Comparison of ENCODE assay signal across 2 cellular contexts in the genomic region with DNA sequence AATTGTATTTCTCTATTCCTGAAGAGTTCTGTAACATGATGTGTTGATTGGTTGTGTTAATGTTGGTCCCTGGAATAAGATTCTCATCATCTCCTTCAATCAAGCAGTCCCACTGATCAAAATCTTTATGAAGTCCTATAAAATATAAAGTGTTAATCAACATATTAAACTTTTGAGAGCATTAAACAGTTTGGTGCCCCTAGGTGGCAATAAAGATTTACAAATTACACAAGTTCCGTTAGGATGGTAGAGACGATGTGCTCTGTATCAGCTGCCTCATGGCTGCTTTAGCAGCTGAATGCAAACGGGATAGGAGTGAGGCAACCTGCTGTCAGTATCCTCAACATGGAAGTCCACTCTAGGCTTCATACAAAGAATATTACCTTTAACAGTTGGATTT.
TF ChIP-seq lines count a peak whose summit lies in the region.

No MANE protein-coding gene starts in this region.

TF ChIP-seq in H1, 55 proteins besides CTCF, POLR2A, EP300 and RAD21:
- TF ChIP-seq NRF1 (IDR thresholded peaks at IDR 0.05; ENCODE audit: low read depth, low read length) (no peak), RXRA (IDR thresholded peaks at IDR 0.05; ENCODE audit: insufficient read depth, low read depth, low read length) (no peak), SP2 (IDR thresholded peaks at IDR 0.05; ENCODE audit: low read length) (no peak), SAP30 (IDR thresholded peaks at IDR 0.05; ENCODE audit: insufficient read depth, insufficient replicate concordance, low read length) (no peak), SIRT6 (IDR thresholded peaks at IDR 0.05; ENCODE audit: low read length) (no peak), YY1 (IDR thresholded peaks at IDR 0.05; ENCODE audit: low read depth, low read length) (0 out of 2 replicates have a peak, but pooled peaks have one; percentile 20)
- TF ChIP-seq, protein P1, sequence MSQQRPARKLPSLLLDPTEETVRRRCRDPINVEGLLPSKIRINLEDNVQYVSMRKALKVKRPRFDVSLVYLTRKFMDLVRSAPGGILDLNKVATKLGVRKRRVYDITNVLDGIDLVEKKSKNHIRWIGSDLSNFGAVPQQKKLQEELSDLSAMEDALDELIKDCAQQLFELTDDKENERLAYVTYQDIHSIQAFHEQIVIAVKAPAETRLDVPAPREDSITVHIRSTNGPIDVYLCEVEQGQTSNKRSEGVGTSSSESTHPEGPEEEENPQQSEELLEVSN (IDR thresholded peaks at IDR 0.05): no peak
TF ChIP-seq in H1: peak in this region for 1.

TF ChIP-seq in GM12891, 5 proteins besides CTCF, POLR2A, EP300 and RAD21:
- no peak for TF ChIP-seq PAX5 (IDR thresholded peaks at IDR 0.05; ENCODE audit: insufficient read depth, low read length, severe bottlenecking)
- no peak for TF ChIP-seq SPI1 (IDR thresholded peaks at IDR 0.05; ENCODE audit: low read depth, low read length)
- no peak for TF ChIP-seq POLR2AphosphoS5 (IDR thresholded peaks at IDR 0.05; ENCODE audit: low read depth, low read length)
- TF ChIP-seq POU2F2 (IDR thresholded peaks at IDR 0.05; ENCODE audit: low read depth, low read length): no peak
- no peak for TF ChIP-seq TAF1 (IDR thresholded peaks at IDR 0.05; ENCODE audit: low read depth, low read length)
